8 cellular contexts compared by ENCODE assay signal in the genomic region with DNA sequence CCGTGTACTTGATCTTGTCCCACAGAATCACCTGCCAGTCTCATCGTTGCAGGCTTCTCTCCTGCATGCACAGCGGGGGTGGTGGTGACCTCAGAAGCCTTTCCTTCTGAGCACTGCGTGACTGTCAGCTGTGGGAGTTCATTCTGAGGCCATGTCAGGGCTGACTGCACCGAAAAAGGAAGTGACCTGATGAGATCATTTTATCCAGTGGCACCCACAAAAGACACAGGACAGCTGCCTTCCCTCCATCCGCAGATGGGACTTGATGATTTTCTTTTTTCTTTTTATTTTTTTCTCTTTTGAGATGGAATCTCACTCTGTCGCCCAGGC.
DNase-seq lines count a peak whose midpoint lies in the region; ATAC-seq and TF ChIP-seq lines count a peak whose summit lies in the region.

No MANE protein-coding gene starts in this region.

- WGBS in testis, 2 donors, result 67 to 88% methylated on average over 7 of the region's 7 CpGs

- H3K9me3 ChIP-seq in OCI-LY7 (ENCODE audit: low read length) (no peaks in the 10 kb centered on the region), testis (no peaks in the 10 kb centered on the region)

- DNase-seq in activated CD4-positive, alpha-beta T cell treated with anti-CD3 and anti-CD28 coated beads, Interleukin-2, amount 10 ng/mL, durations not matched to agents 24 days and 14 days, result no peak
- no peak for DNase-seq in activated CD4-positive, alpha-beta T cell treated with anti-CD3 and anti-CD28 coated beads, Interleukin-2, amount 10 ng/mL, durations not matched to agents 7 days and 5 days
- DNase-seq in OCI-LY7 (ENCODE audit: low spot score), result peak; percentile 79
- DNase-seq in Right ventricle myocardium superior, result peak; percentile 60
- DNase-seq in testis, result peak; percentile 44
- DNase-seq in activated CD8-positive, alpha-beta memory T cell treated with anti-CD3 and anti-CD28 coated beads, Interleukin-2, amount 50 U/mL, for 4 hours, result no peak
- no peak for DNase-seq in DMS 273 treated with DMSO at 0.1 percent for 48 hours (lab: John Stamatoyannopoulos, UW)

- H3K27ac Mint-ChIP-seq in activated CD4-positive, alpha-beta T cell treated with anti-CD3 and anti-CD28 coated beads, Interleukin-2, amount 10 ng/mL, durations not matched to agents 24 days and 14 days, result peak overlapping the region; percentile 48
- H3K27ac Mint-ChIP-seq in activated CD4-positive, alpha-beta T cell treated with anti-CD3 and anti-CD28 coated beads, Interleukin-2, amount 10 ng/mL, durations not matched to agents 7 days and 5 days, result no peak overlapping the region

- no peaks in the 10 kb centered on the region for H3K27me3 ChIP-seq in testis

- no peak overlapping the region for H3K4me3 Mint-ChIP-seq in activated CD4-positive, alpha-beta T cell treated with anti-CD3 and anti-CD28 coated beads, Interleukin-2, amount 10 ng/mL, durations not matched to agents 24 days and 14 days
- H3K4me3 Mint-ChIP-seq in activated CD4-positive, alpha-beta T cell treated with anti-CD3 and anti-CD28 coated beads, Interleukin-2, amount 10 ng/mL, durations not matched to agents 7 days and 5 days, result no peak overlapping the region

- no peaks in the 10 kb centered on the region for H4K20me1 ChIP-seq in OCI-LY7 (ENCODE audit: insufficient read depth, low read length)

- H3K27me3 Mint-ChIP-seq in activated CD4-positive, alpha-beta T cell treated with anti-CD3 and anti-CD28 coated beads, Interleukin-2, amount 10 ng/mL, durations not matched to agents 24 days and 14 days, result peaks cover 9% of the 10 kb centered on the region
- peaks cover 7% of the 10 kb centered on the region for H3K27me3 Mint-ChIP-seq in activated CD4-positive, alpha-beta T cell treated with anti-CD3 and anti-CD28 coated beads, Interleukin-2, amount 10 ng/mL, durations not matched to agents 7 days and 5 days

- no peaks in the 10 kb centered on the region for H3K36me3 Mint-ChIP-seq in activated CD4-positive, alpha-beta T cell treated with anti-CD3 and anti-CD28 coated beads, Interleukin-2, amount 10 ng/mL, durations not matched to agents 24 days and 14 days (ENCODE audit: low read depth)
- H3K36me3 Mint-ChIP-seq in activated CD4-positive, alpha-beta T cell treated with anti-CD3 and anti-CD28 coated beads, Interleukin-2, amount 10 ng/mL, durations not matched to agents 7 days and 5 days (ENCODE audit: low read depth), result no peaks in the 10 kb centered on the region

- TF ChIP-seq POLR2A in testis (IDR thresholded peaks at IDR 0.05), result no peak

- no peak for TF ChIP-seq CTCF in OCI-LY7 (conservative IDR thresholded peaks at IDR 0.05; ENCODE audit: low read length)
- TF ChIP-seq CTCF in testis (IDR thresholded peaks at IDR 0.05), result no peak

- no peaks in the 10 kb centered on the region for H3K79me2 ChIP-seq in OCI-LY7 (ENCODE audit: insufficient read depth, low read depth, low read length)

- ATAC-seq in HG02870 (IDR thresholded peaks at IDR 0.05; ENCODE audit: unreplicated experiment), result peak; percentile 99
- ATAC-seq in Right ventricle myocardium superior (ENCODE audit: poor library complexity), result peak; percentile 71

- no peaks in the 10 kb centered on the region for H3K36me3 ChIP-seq in OCI-LY7 (ENCODE audit: insufficient read depth, low read length)
- H3K36me3 ChIP-seq in testis (ENCODE audit: low read depth, missing control alignments), result no peaks in the 10 kb centered on the region

- no peaks in the 10 kb centered on the region for H3K9me3 Mint-ChIP-seq in activated CD4-positive, alpha-beta T cell treated with anti-CD3 and anti-CD28 coated beads, Interleukin-2, amount 10 ng/mL, durations not matched to agents 24 days and 14 days
- peaks cover 3% of the 10 kb centered on the region for H3K9me3 Mint-ChIP-seq in activated CD4-positive, alpha-beta T cell treated with anti-CD3 and anti-CD28 coated beads, Interleukin-2, amount 10 ng/mL, durations not matched to agents 7 days and 5 days

- peaks cover 44% of the 10 kb centered on the region for H3K4me1 ChIP-seq in OCI-LY7 (ENCODE audit: insufficient read depth, low read length, poor library complexity, severe bottlenecking)
- H3K4me1 ChIP-seq in testis, result no peaks in the 10 kb centered on the region

- H3K4me1 Mint-ChIP-seq in activated CD4-positive, alpha-beta T cell treated with anti-CD3 and anti-CD28 coated beads, Interleukin-2, amount 10 ng/mL, durations not matched to agents 24 days and 14 days, result peaks cover 3% of the 10 kb centered on the region
- H3K4me1 Mint-ChIP-seq in activated CD4-positive, alpha-beta T cell treated with anti-CD3 and anti-CD28 coated beads, Interleukin-2, amount 10 ng/mL, durations not matched to agents 7 days and 5 days, result no peaks in the 10 kb centered on the region

- no TSS peak for BruUV-seq in OCI-LY7 (replicated peaks; lab: Mats Ljungman, UMichigan)

- POLR2A ChIA-PET in activated CD4-positive, alpha-beta T cell treated with anti-CD3 and anti-CD28 coated beads, Interleukin-2, amount 10 ng/mL, durations not matched to agents 7 days and 5 days (lab: Charles Lee), result no interaction called here
- POLR2A ChIA-PET in OCI-LY7 (lab: Charles Lee), result no interaction called here

- H2AFZ ChIP-seq in OCI-LY7 (ENCODE audit: low read length), result no peak overlapping the region

- intact Hi-C loops in activated CD4-positive, alpha-beta T cell treated with anti-CD3 and anti-CD28 coated beads, Interleukin-2, amount 10 ng/mL, durations not matched to agents 24 days and 14 days (cut with micrococcal nuclease), result no loop called here
- intact Hi-C loops in OCI-LY7 (cut with micrococcal nuclease; ENCODE audit: unreplicated experiment) (loop anchor here (5.0 kb wide), 2 partner anchors 146 to 241 kb away; partner anchors contain the start of genes ING1 and NAXD), Right ventricle myocardium superior (cut with DNase I) (no loop called here), testis (cut with DNase I; ENCODE audit: low total_unique reads) (no loop called here)

- CTCF ChIA-PET in activated CD4-positive, alpha-beta T cell treated with anti-CD3 and anti-CD28 coated beads, Interleukin-2, amount 10 ng/mL, durations not matched to agents 7 days and 5 days (lab: Charles Lee), result interaction anchor here (0.6 kb wide), 1 partner anchor 1496 kb away, joined by 3 read pairs; no protein-coding TSS in a partner anchor
- CTCF ChIA-PET in OCI-LY7 (lab: Charles Lee; ENCODE audit: unreplicated experiment), result no interaction called here

- peak overlapping the region; percentile 62 for H3K4me2 ChIP-seq in OCI-LY7 (ENCODE audit: low read length)

- H3K9me2 ChIP-seq in OCI-LY7 (ENCODE audit: insufficient read depth, low read length), result no peaks in the 10 kb centered on the region

- H3K27ac ChIP-seq in OCI-LY7 (ENCODE audit: low read depth, low read length, poor library complexity, severe bottlenecking) (peak overlapping the region; percentile 39), testis (no peak overlapping the region)

- H3K4me3 ChIP-seq in OCI-LY7 (ENCODE audit: low read depth, low read length, poor library complexity, severe bottlenecking) (no peak overlapping the region), testis (no peak overlapping the region)

Comparison
In these comparisons a context has a peak if more than half of its experiments do, and no peak if none do; other contexts are left out.
1. DNase-seq: peak in OCI-LY7 (single experiment), Right ventricle myocardium superior (single experiment) and testis (single experiment); none in activated CD4-positive, alpha-beta T cell treated with anti-CD3 and anti-CD28 coated beads, Interleukin-2, amount 10 ng/mL, durations not matched to agents 24 days and 14 days (single experiment), activated CD4-positive, alpha-beta T cell treated with anti-CD3 and anti-CD28 coated beads, Interleukin-2, amount 10 ng/mL, durations not matched to agents 7 days and 5 days (single experiment), activated CD8-positive, alpha-beta memory T cell treated with anti-CD3 and anti-CD28 coated beads, Interleukin-2, amount 50 U/mL, for 4 hours (single experiment) and DMS 273 treated with DMSO at 0.1 percent for 48 hours (single experiment).